ENCODE assay signal across 19 cellular contexts in the genomic region with DNA sequence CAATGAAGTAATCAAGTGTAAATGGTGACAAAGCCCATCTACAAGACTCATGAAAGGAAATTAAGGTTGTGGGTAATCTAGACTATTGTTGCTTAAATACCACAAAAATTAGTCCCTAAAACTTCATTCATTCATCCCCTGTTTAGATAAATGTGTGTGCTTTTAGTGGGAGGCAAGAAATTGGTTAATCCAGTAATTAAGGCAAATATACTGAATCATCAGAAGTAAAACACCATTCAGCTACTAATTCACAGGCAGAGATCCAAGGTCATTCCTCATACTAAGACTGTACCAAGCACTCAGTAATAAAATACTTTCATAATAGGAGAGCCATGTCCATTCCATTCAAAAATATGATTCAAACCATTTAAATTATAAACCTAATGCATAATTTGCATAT. TPM values are rescaled to one million over a fixed set of nuclear protein-coding genes. Genes with fewer than 3 reads are reported as not detected.
DNase-seq lines count a peak whose midpoint lies in the region; ATAC-seq and TF ChIP-seq lines count a peak whose summit lies in the region.
"Had no signal": no experiment of that assay in that cellular context is flagged by ENCODE, and none has a peak within 500 bp of the region (broad histone marks: within the 10 kb centered on the region; RNA-seq: fewer than 3 reads in every experiment).

No MANE protein-coding gene starts in this region.

- intact Hi-C loops in right cardiac atrium (cut with DNase I) = no loop called here

- H3K27me3 Mint-ChIP-seq in GM23338 (ENCODE audit: insufficient read depth, low read depth, poor library complexity) (no peaks in the 10 kb centered on the region), progenitor cell of endocrine pancreas (no peaks in the 10 kb centered on the region)
- H3K27me3 Mint-ChIP-seq: activated CD4-positive, alpha-beta T cell treated with anti-CD3 and anti-CD28 coated beads, Interleukin-2, amount 10 ng/mL, durations not matched to agents 7 days and 5 days; stimulated activated naive CD8-positive, alpha-beta T cell treated with anti-CD3 and anti-CD28 coated beads, Interleukin-15, Interleukin-2, amounts not matched to agents 100 ng/mL and 50 ng/mL, for 24 hours had no signal

- no peaks in the 10 kb centered on the region for H3K9me2 ChIP-seq in GM23338 (ENCODE audit: insufficient read depth)

- H3K27ac ChIP-seq in GM23338 (ENCODE audit: low read depth) (no peak overlapping the region), right cardiac atrium (ENCODE audit: low read length) (no peak overlapping the region)
- H3K27ac ChIP-seq: gastrocnemius medialis had no signal

- no peaks in the 10 kb centered on the region for H3F3A ChIP-seq in GM23338 (replicated peaks; ENCODE audit: low read depth)

- H3K9me3 Mint-ChIP-seq in GM23338 (peaks cover 21% of the 10 kb centered on the region; the same call in 2 of the 3 replicates), progenitor cell of endocrine pancreas (ENCODE audit: low read depth) (peaks cover 2% of the 10 kb centered on the region)
- H3K9me3 Mint-ChIP-seq: activated CD4-positive, alpha-beta T cell treated with anti-CD3 and anti-CD28 coated beads, Interleukin-2, amount 10 ng/mL, durations not matched to agents 7 days and 5 days; effector memory CD8-positive, alpha-beta T cell; stimulated activated naive CD8-positive, alpha-beta T cell treated with anti-CD3 and anti-CD28 coated beads, Interleukin-15, Interleukin-2, amounts not matched to agents 100 ng/mL and 50 ng/mL, for 24 hours had no signal

- H2AFZ ChIP-seq in GM23338 = no peak overlapping the region

- TF ChIP-seq CTCF in GM23338 (conservative IDR thresholded peaks at IDR 0.05; ENCODE audit: low read depth in 2 of 2) = no peak
- no peak for TF ChIP-seq CTCF in progenitor cell of endocrine pancreas (IDR thresholded peaks at IDR 0.05; ENCODE audit: unreplicated experiment)

- H3K79me2 ChIP-seq in GM23338 (replicated peaks; ENCODE audit: insufficient read depth) = peaks cover 99% of the 10 kb centered on the region

- ATAC-seq in GM23338 (no peak), right cardiac atrium (peak; percentile 50 to 64), HG02981 (IDR thresholded peaks at IDR 0.05; ENCODE audit: unreplicated experiment) (no peak)
- ATAC-seq: effector memory CD8-positive, alpha-beta T cell had no signal

- H4K20me1 ChIP-seq in GM23338 (replicated peaks; ENCODE audit: insufficient read depth) = peaks cover 6% of the 10 kb centered on the region

- no peak overlapping the region for H3K4me3 Mint-ChIP-seq in GM23338
- H3K4me3 Mint-ChIP-seq in progenitor cell of endocrine pancreas (ENCODE audit: low read depth) = no peak overlapping the region
- H3K4me3 Mint-ChIP-seq: activated CD4-positive, alpha-beta T cell treated with anti-CD3 and anti-CD28 coated beads, Interleukin-2, amount 10 ng/mL, durations not matched to agents 7 days and 5 days; effector memory CD8-positive, alpha-beta T cell; stimulated activated naive CD8-positive, alpha-beta T cell treated with anti-CD3 and anti-CD28 coated beads, Interleukin-15, Interleukin-2, amounts not matched to agents 100 ng/mL and 50 ng/mL, for 24 hours had no signal

- H3K36me3 ChIP-seq in GM23338 (ENCODE audit: insufficient read depth) = no peaks in the 10 kb centered on the region
- no peaks in the 10 kb centered on the region for H3K36me3 ChIP-seq in adipocyte (ENCODE audit: control insufficient read depth, insufficient read depth, low read length, severe bottlenecking)
- H3K36me3 ChIP-seq: BE2C, gastrocnemius medialis had no signal

- H3K4me2 ChIP-seq in GM23338 = peak overlapping the region; percentile 18

- H3K9me3 ChIP-seq in adipocyte (ENCODE audit: control insufficient read depth, low read length) (no peaks in the 10 kb centered on the region), right cardiac atrium (ENCODE audit: control insufficient read depth, low read length) (no peaks in the 10 kb centered on the region)
- H3K9me3 ChIP-seq: BE2C, gastrocnemius medialis had no signal

- peaks cover 26% of the 10 kb centered on the region for H3K36me3 Mint-ChIP-seq in GM23338 (ENCODE audit: low read depth)
- H3K36me3 Mint-ChIP-seq in progenitor cell of endocrine pancreas (ENCODE audit: insufficient read depth) = peaks cover 17% of the 10 kb centered on the region

- peak overlapping the region; percentile 59 for H3K9ac ChIP-seq in adipocyte (ENCODE audit: low read length)

- no peak overlapping the region for H3K4me3 ChIP-seq in GM23338
- H3K4me3 ChIP-seq in adipocyte (ENCODE audit: low read length) = peak overlapping the region; percentile 72
- H3K4me3 ChIP-seq in right cardiac atrium (ENCODE audit: low read length) = no peak overlapping the region
- H3K4me3 ChIP-seq: gastrocnemius medialis had no signal

- no peaks in the 10 kb centered on the region for H3K27me3 ChIP-seq in GM23338 (ENCODE audit: insufficient read depth)
- no peaks in the 10 kb centered on the region for H3K27me3 ChIP-seq in adipocyte (replicated peaks; ENCODE audit: control insufficient read depth, insufficient read depth, low read length)
- no peaks in the 10 kb centered on the region for H3K27me3 ChIP-seq in right cardiac atrium (ENCODE audit: control insufficient read depth, insufficient read depth)
- H3K27me3 ChIP-seq: BE2C, gastrocnemius medialis had no signal

- no peak overlapping the region for H3K27ac Mint-ChIP-seq in GM23338
- H3K27ac Mint-ChIP-seq in progenitor cell of endocrine pancreas = peak overlapping the region; percentile 31
- H3K27ac Mint-ChIP-seq: activated CD4-positive, alpha-beta T cell treated with anti-CD3 and anti-CD28 coated beads, Interleukin-2, amount 10 ng/mL, durations not matched to agents 7 days and 5 days; effector memory CD8-positive, alpha-beta T cell; stimulated activated naive CD8-positive, alpha-beta T cell treated with anti-CD3 and anti-CD28 coated beads, Interleukin-15, Interleukin-2, amounts not matched to agents 100 ng/mL and 50 ng/mL, for 24 hours had no signal

- H3K4me1 Mint-ChIP-seq in GM23338 = peaks cover 29% of the 10 kb centered on the region
- H3K4me1 Mint-ChIP-seq in progenitor cell of endocrine pancreas (ENCODE audit: low read depth) = peaks cover 35% of the 10 kb centered on the region
- H3K4me1 Mint-ChIP-seq: activated CD4-positive, alpha-beta T cell treated with anti-CD3 and anti-CD28 coated beads, Interleukin-2, amount 10 ng/mL, durations not matched to agents 7 days and 5 days had no signal

- DNase-seq in GM23338 (ENCODE audit: low spot score) (no peak), adipocyte (ENCODE audit: low read depth) (no peak), right cardiac atrium (no peak), progenitor cell of endocrine pancreas (ENCODE audit: low spot score, unreplicated experiment) (no peak), activated gamma-delta T cell (lab: John Stamatoyannopoulos, UW) (no peak), ecto neural progenitor cell (ENCODE audit: low spot score) (no peak), retina (no peak)
- DNase-seq: activated CD4-positive, alpha-beta T cell treated with anti-CD3 and anti-CD28 coated beads, Interleukin-2, amount 10 ng/mL, durations not matched to agents 7 days and 5 days; activated naive CD4-positive, alpha-beta T cell treated with anti-CD3 and anti-CD28 coated beads, Interleukin-2, amount 50 U/mL, for 16 hours; BE2C; caudate nucleus; DMS 273 treated with DMSO at 0.1 percent for 48 hours; effector memory CD8-positive, alpha-beta T cell; gastrocnemius medialis; Karpas-422; midbrain; NCI-H1436 treated with DMSO at 0.1 percent for 48 hours had no signal

- H3K4me1 ChIP-seq in GM23338 (ENCODE audit: insufficient read depth) (peaks cover 52% of the 10 kb centered on the region), adipocyte (ENCODE audit: control insufficient read depth, insufficient read depth, low read length) (peaks cover 30% of the 10 kb centered on the region), right cardiac atrium (ENCODE audit: control insufficient read depth, insufficient read depth, low read length) (peaks cover 1% of the 10 kb centered on the region)
- H3K4me1 ChIP-seq: BE2C had no signal

RNA-seq across cellular contexts. Expression of a gene that starts 21.1 kb away (rescaled TPM):
- 91.7 and 99.6 TPM in 2 replicates for total RNA-seq in GM23338 (2014; rRNA removed; shearing (Covaris generic))
- polyA plus RNA-seq in GM23338 (2016; fragmentation: Nextera tagmentation; extraction: Ambion mirVana) = 21.2 and 22.6 TPM in 2 replicates
- 10 to 100 TPM; 41.0 to 50.6 (median 42.9) TPM for total RNA-seq in right cardiac atrium
- 16.0 TPM for polyA plus RNA-seq in right cardiac atrium
- total RNA-seq in progenitor cell of endocrine pancreas = 138 and 154 TPM in 2 replicates

RNA-seq across cellular contexts. Expression of a gene that starts 55.0 kb away (rescaled TPM):
- 61.0 and 65.6 TPM in 2 replicates for total RNA-seq in GM23338 (2014; rRNA removed; shearing (Covaris generic))
- polyA plus RNA-seq in GM23338 (2016; fragmentation: Nextera tagmentation; extraction: Ambion mirVana) (18.3 and 22.5 TPM in 2 replicates), right cardiac atrium (7.6 TPM)
- total RNA-seq in right cardiac atrium (10 to 100 TPM; 18.0 to 25.2 (median 19.8) TPM), progenitor cell of endocrine pancreas (36.5 and 38.2 TPM in 2 replicates)

Comparison
In these comparisons a context has a peak if more than half of its experiments do, and no peak if none do; other contexts are left out.
1. ATAC-seq: peak in right cardiac atrium (2 of 2); none in GM23338 (single experiment) and HG02981 (single experiment).